In genomic region chr7:65239707-65240352, GRCh38 we compare ENCODE assay signal across 1 cellular context.
TF ChIP-seq lines count a peak whose summit lies in the region.

No MANE protein-coding gene starts in this region.

TF ChIP-seq in HepG2, 621 proteins besides CTCF, POLR2A, EP300 and RAD21 (continued from another document and continues in another):
- TF ChIP-seq, protein P1, sequence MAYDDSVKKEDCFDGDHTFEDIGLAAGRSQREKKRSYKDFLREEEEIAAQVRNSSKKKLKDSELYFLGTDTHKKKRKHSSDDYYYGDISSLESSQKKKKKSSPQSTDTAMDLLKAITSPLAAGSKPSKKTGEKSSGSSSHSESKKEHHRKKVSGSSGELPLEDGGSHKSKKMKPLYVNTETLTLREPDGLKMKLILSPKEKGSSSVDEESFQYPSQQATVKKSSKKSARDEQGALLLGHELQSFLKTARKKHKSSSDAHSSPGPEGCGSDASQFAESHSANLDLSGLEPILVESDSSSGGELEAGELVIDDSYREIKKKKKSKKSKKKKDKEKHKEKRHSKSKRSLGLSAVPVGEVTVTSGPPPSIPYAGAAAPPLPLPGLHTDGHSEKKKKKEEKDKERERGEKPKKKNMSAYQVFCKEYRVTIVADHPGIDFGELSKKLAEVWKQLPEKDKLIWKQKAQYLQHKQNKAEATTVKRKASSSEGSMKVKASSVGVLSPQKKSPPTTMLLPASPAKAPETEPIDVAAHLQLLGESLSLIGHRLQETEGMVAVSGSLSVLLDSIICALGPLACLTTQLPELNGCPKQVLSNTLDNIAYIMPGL (CRISPR knock-in tag; IDR thresholded peaks at IDR 0.05; ENCODE audit: borderline replicate concordance in 1 of 2, low read depth in 1 of 2), result peak; percentile 29 to 63; a peak in 1 of 4 replicates
- TF ChIP-seq, protein P2, sequence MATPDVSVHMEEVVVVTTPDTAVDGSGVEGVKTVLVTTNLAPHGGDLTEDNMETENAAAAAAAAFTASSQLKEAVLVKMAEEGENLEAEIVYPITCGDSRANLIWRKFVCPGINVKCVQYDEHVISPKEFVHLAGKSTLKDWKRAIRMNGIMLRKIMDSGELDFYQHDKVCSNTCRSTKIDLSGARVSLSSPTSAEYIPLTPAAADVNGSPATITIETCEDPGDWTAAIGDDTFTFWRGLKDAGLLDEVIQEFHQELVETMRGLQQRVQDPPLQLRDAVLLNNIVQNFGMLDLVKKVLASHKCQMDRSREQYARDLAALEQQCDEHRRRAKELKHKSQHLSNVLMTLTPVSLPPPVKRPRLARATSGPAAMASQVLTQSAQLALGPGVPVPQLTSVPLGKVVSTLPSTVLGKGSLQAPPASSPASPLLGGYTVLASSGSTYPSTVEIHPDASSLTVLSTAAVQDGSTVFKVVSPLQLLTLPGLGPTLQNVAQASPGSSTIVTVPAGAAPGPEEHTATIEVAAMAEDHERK (CRISPR knock-in tag; IDR thresholded peaks at IDR 0.05; ENCODE audit: low read depth), result no peak
- TF ChIP-seq ZBTB38 (CRISPR knock-in tag; IDR thresholded peaks at IDR 0.05), result 0 out of 2 replicates have a peak, but pooled peaks have one; percentile 30
- TF ChIP-seq SIN3A (IDR thresholded peaks at IDR 0.05; ENCODE audit: borderline replicate concordance, low read depth, low read length), result no peak
- no peak for TF ChIP-seq SNRNP70 (IDR thresholded peaks at IDR 0.05; ENCODE audit: low read depth, low read length)
- TF ChIP-seq AGO1 (IDR thresholded peaks at IDR 0.05; ENCODE audit: low read depth, low read length, poor library complexity, severe bottlenecking), result no peak
- TF ChIP-seq HIVEP1 (CRISPR knock-in tag; IDR thresholded peaks at IDR 0.05), result no peak
- no peak for TF ChIP-seq NPAS2 (CRISPR knock-in tag; IDR thresholded peaks at IDR 0.05; ENCODE audit: borderline replicate concordance)
- TF ChIP-seq ZBTB25 (CRISPR knock-in tag; IDR thresholded peaks at IDR 0.05), result no peak
- no peak for TF ChIP-seq SIX1 (CRISPR knock-in tag; IDR thresholded peaks at IDR 0.05; ENCODE audit: borderline replicate concordance)
- no peak for TF ChIP-seq MAFG (CRISPR knock-in tag; IDR thresholded peaks at IDR 0.05)
- TF ChIP-seq SMAD3 (CRISPR knock-in tag; IDR thresholded peaks at IDR 0.05), result 0 out of 2 replicates have a peak, but pooled peaks have one; percentile 17
- TF ChIP-seq ZKSCAN5 (CRISPR knock-in tag; IDR thresholded peaks at IDR 0.05), result no peak
- TF ChIP-seq MXD4 (CRISPR knock-in tag; IDR thresholded peaks at IDR 0.05), result no peak
- TF ChIP-seq, protein P3, sequence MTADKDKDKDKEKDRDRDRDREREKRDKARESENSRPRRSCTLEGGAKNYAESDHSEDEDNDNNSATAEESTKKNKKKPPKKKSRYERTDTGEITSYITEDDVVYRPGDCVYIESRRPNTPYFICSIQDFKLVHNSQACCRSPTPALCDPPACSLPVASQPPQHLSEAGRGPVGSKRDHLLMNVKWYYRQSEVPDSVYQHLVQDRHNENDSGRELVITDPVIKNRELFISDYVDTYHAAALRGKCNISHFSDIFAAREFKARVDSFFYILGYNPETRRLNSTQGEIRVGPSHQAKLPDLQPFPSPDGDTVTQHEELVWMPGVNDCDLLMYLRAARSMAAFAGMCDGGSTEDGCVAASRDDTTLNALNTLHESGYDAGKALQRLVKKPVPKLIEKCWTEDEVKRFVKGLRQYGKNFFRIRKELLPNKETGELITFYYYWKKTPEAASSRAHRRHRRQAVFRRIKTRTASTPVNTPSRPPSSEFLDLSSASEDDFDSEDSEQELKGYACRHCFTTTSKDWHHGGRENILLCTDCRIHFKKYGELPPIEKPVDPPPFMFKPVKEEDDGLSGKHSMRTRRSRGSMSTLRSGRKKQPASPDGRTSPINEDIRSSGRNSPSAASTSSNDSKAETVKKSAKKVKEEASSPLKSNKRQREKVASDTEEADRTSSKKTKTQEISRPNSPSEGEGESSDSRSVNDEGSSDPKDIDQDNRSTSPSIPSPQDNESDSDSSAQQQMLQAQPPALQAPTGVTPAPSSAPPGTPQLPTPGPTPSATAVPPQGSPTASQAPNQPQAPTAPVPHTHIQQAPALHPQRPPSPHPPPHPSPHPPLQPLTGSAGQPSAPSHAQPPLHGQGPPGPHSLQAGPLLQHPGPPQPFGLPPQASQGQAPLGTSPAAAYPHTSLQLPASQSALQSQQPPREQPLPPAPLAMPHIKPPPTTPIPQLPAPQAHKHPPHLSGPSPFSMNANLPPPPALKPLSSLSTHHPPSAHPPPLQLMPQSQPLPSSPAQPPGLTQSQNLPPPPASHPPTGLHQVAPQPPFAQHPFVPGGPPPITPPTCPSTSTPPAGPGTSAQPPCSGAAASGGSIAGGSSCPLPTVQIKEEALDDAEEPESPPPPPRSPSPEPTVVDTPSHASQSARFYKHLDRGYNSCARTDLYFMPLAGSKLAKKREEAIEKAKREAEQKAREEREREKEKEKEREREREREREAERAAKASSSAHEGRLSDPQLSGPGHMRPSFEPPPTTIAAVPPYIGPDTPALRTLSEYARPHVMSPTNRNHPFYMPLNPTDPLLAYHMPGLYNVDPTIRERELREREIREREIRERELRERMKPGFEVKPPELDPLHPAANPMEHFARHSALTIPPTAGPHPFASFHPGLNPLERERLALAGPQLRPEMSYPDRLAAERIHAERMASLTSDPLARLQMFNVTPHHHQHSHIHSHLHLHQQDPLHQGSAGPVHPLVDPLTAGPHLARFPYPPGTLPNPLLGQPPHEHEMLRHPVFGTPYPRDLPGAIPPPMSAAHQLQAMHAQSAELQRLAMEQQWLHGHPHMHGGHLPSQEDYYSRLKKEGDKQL (CRISPR knock-in tag; IDR thresholded peaks at IDR 0.05; ENCODE audit: low read depth), result no peak
- no peak for TF ChIP-seq ZNF468 (CRISPR knock-in tag; IDR thresholded peaks at IDR 0.05)
- TF ChIP-seq SP140L (CRISPR knock-in tag; IDR thresholded peaks at IDR 0.05; ENCODE audit: borderline replicate concordance), result no peak
- no peak for TF ChIP-seq ZNF44 (CRISPR knock-in tag; IDR thresholded peaks at IDR 0.05)
- no peak for TF ChIP-seq DMAP1 (CRISPR knock-in tag; IDR thresholded peaks at IDR 0.05)
- peak; percentile 85; the same call in 1 of the 2 replicates for TF ChIP-seq ZNF782 (CRISPR knock-in tag; IDR thresholded peaks at IDR 0.05; ENCODE audit: borderline replicate concordance)
- peak; percentile 59 for TF ChIP-seq ZFX (CRISPR knock-in tag; IDR thresholded peaks at IDR 0.05; ENCODE audit: low read depth)
- TF ChIP-seq KLF9 (CRISPR knock-in tag; IDR thresholded peaks at IDR 0.05; ENCODE audit: low read depth), result no peak
- no peak for TF ChIP-seq NFRKB (IDR thresholded peaks at IDR 0.05)
- TF ChIP-seq RARA (CRISPR knock-in tag; IDR thresholded peaks at IDR 0.05), result no peak
- no peak for TF ChIP-seq ZNF383 (CRISPR knock-in tag; IDR thresholded peaks at IDR 0.05; ENCODE audit: borderline replicate concordance)
- no peak for TF ChIP-seq ZNF296 (CRISPR knock-in tag; conservative IDR thresholded peaks at IDR 0.05)
- TF ChIP-seq CC2D1A (CRISPR knock-in tag; IDR thresholded peaks at IDR 0.05), result no peak
- TF ChIP-seq ZNF484 (CRISPR knock-in tag; IDR thresholded peaks at IDR 0.05; ENCODE audit: borderline replicate concordance, low read depth), result no peak
- no peak for TF ChIP-seq SMAD1 (CRISPR knock-in tag; IDR thresholded peaks at IDR 0.05; ENCODE audit: borderline replicate concordance, low read depth)
- TF ChIP-seq, protein P4, sequence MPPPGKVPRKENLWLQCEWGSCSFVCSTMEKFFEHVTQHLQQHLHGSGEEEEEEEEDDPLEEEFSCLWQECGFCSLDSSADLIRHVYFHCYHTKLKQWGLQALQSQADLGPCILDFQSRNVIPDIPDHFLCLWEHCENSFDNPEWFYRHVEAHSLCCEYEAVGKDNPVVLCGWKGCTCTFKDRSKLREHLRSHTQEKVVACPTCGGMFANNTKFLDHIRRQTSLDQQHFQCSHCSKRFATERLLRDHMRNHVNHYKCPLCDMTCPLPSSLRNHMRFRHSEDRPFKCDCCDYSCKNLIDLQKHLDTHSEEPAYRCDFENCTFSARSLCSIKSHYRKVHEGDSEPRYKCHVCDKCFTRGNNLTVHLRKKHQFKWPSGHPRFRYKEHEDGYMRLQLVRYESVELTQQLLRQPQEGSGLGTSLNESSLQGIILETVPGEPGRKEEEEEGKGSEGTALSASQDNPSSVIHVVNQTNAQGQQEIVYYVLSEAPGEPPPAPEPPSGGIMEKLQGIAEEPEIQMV (CRISPR knock-in tag; IDR thresholded peaks at IDR 0.05; ENCODE audit: low read depth), result no peak
- no peak for TF ChIP-seq ZNF7 (CRISPR knock-in tag; IDR thresholded peaks at IDR 0.05)
- no peak for TF ChIP-seq SMYD3 (CRISPR knock-in tag; IDR thresholded peaks at IDR 0.05)
- TF ChIP-seq, protein P5, sequence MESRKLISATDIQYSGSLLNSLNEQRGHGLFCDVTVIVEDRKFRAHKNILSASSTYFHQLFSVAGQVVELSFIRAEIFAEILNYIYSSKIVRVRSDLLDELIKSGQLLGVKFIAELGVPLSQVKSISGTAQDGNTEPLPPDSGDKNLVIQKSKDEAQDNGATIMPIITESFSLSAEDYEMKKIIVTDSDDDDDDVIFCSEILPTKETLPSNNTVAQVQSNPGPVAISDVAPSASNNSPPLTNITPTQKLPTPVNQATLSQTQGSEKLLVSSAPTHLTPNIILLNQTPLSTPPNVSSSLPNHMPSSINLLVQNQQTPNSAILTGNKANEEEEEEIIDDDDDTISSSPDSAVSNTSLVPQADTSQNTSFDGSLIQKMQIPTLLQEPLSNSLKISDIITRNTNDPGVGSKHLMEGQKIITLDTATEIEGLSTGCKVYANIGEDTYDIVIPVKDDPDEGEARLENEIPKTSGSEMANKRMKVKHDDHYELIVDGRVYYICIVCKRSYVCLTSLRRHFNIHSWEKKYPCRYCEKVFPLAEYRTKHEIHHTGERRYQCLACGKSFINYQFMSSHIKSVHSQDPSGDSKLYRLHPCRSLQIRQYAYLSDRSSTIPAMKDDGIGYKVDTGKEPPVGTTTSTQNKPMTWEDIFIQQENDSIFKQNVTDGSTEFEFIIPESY (CRISPR knock-in tag; IDR thresholded peaks at IDR 0.05), result no peak
- peak; percentile 56 for TF ChIP-seq ZFY (CRISPR knock-in tag; IDR thresholded peaks at IDR 0.05)
- TF ChIP-seq DPF2 (CRISPR knock-in tag; IDR thresholded peaks at IDR 0.05; ENCODE audit: borderline replicate concordance, low read depth), result no peak
- TF ChIP-seq IRF9 (CRISPR knock-in tag; IDR thresholded peaks at IDR 0.05; ENCODE audit: borderline replicate concordance), result no peak
- TF ChIP-seq KLF11 (CRISPR knock-in tag; IDR thresholded peaks at IDR 0.05), result no peak
- TF ChIP-seq FOXK1 (CRISPR knock-in tag; IDR thresholded peaks at IDR 0.05; ENCODE audit: borderline replicate concordance, low read depth), result no peak
- no peak for TF ChIP-seq SMARCE1 (IDR thresholded peaks at IDR 0.05; ENCODE audit: borderline replicate concordance)
- TF ChIP-seq ZNF605 (CRISPR knock-in tag; IDR thresholded peaks at IDR 0.05), result no peak; the same call in 1 of the 2 replicates
- TF ChIP-seq ZNF143 (CRISPR knock-in tag; IDR thresholded peaks at IDR 0.05), result no peak
- TF ChIP-seq MYPOP (CRISPR knock-in tag; IDR thresholded peaks at IDR 0.05), result no peak
- no peak for TF ChIP-seq E2F1 (CRISPR knock-in tag; IDR thresholded peaks at IDR 0.05)
- TF ChIP-seq, protein P6, sequence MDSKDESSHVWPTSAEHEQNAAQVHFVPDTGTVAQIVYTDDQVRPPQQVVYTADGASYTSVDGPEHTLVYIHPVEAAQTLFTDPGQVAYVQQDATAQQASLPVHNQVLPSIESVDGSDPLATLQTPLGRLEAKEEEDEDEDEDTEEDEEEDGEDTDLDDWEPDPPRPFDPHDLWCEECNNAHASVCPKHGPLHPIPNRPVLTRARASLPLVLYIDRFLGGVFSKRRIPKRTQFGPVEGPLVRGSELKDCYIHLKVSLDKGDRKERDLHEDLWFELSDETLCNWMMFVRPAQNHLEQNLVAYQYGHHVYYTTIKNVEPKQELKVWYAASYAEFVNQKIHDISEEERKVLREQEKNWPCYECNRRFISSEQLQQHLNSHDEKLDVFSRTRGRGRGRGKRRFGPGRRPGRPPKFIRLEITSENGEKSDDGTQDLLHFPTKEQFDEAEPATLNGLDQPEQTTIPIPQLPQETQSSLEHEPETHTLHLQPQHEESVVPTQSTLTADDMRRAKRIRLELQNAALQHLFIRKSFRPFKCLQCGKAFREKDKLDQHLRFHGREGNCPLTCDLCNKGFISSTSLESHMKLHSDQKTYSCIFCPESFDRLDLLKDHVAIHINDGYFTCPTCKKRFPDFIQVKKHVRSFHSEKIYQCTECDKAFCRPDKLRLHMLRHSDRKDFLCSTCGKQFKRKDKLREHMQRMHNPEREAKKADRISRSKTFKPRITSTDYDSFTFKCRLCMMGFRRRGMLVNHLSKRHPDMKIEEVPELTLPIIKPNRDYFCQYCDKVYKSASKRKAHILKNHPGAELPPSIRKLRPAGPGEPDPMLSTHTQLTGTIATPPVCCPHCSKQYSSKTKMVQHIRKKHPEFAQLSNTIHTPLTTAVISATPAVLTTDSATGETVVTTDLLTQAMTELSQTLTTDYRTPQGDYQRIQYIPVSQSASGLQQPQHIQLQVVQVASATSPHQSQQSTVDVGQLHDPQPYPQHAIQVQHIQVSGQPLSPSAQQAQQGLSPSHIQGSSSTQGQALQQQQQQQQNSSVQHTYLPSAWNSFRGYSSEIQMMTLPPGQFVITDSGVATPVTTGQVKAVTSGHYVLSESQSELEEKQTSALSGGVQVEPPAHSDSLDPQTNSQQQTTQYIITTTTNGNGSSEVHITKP (CRISPR knock-in tag; IDR thresholded peaks at IDR 0.05; ENCODE audit: low read depth), result no peak
